14 cellular contexts compared by ENCODE assay signal in genomic region chr17:80457236-80457856, GRCh38. TPM values are rescaled to one million over a fixed set of nuclear protein-coding genes. Genes with fewer than 3 reads are reported as not detected.
DNase-seq lines count a peak whose midpoint lies in the region; ATAC-seq and TF ChIP-seq lines count a peak whose summit lies in the region.
"Had no signal": no experiment of that assay in that cellular context is flagged by ENCODE, and none has a peak within 500 bp of the region (broad histone marks: within the 10 kb centered on the region; RNA-seq: fewer than 3 reads in every experiment).

No MANE protein-coding gene starts in this region.

- peaks cover 0 to 3% (median 0%) of the 10 kb centered on the region in 5 experiments for H3K9me3 Mint-ChIP-seq in brain
- H3K9me3 Mint-ChIP-seq: activated B cell treated with CpG ODN at 0.5 μM for 24 hours had no signal

- no peak for TF ChIP-seq POLR2A in NB4 (IDR thresholded peaks at IDR 0.05; ENCODE audit: extremely low read depth, insufficient read length)

- no peaks in the 10 kb centered on the region for H3K36me3 ChIP-seq in psoas muscle (ENCODE audit: insufficient read depth in 1 of 2, low read depth in 1 of 2)
- H3K36me3 ChIP-seq: tibial nerve had no signal

- peak overlapping the region; percentile 16 to 85 (median 60) for H3K27ac Mint-ChIP-seq in brain
- H3K27ac Mint-ChIP-seq: activated B cell treated with CpG ODN at 0.5 μM for 24 hours had no signal

- no peak for ATAC-seq in psoas muscle
- ATAC-seq: Panc1 had no signal

- peaks cover 49% of the 10 kb centered on the region for H3K4me1 ChIP-seq in psoas muscle

- WGBS in psoas muscle, 3 donors = 61 to 72% (median 68%) methylated on average over 15 of the region's 15 CpGs

- no peaks in the 10 kb centered on the region for H3K9me3 ChIP-seq in psoas muscle
- H3K9me3 ChIP-seq: tibial nerve had no signal

- TF ChIP-seq CTCF in NB4 (IDR thresholded peaks at IDR 0.05; ENCODE audit: low read depth, low read length) = no peak
- TF ChIP-seq CTCF in brain (conservative IDR thresholded peaks at IDR 0.05) = no peak
- TF ChIP-seq CTCF in psoas muscle (IDR thresholded peaks at IDR 0.05) = no peak

- H3K36me3 Mint-ChIP-seq in brain = no peaks in the 10 kb centered on the region

- no peaks in the 10 kb centered on the region for H3K27me3 ChIP-seq in psoas muscle (ENCODE audit: insufficient read depth in 3 of 3, low read length in 2 of 3)
- H3K27me3 ChIP-seq: tibial nerve had no signal

- H3K4me3 Mint-ChIP-seq in brain = peak overlapping the region in 4 of 5 experiments; percentile 23 to 76 (median 54)

- intact Hi-C loops in psoas muscle (cut with DNase I) = no loop called here

- peak; percentile 31 for DNase-seq in DMS53 treated with DMSO at 0.1 percent for 48 hours (lab: John Stamatoyannopoulos, UW; ENCODE audit: unreplicated experiment)
- DNase-seq in NB4 (ENCODE audit: low read depth) = peak; percentile 48
- peak in 1 of 2 donors; percentile 48 for DNase-seq in psoas muscle
- no peak for DNase-seq in NCI-H2081 (lab: John Stamatoyannopoulos, UW)
- DNase-seq in mucosa of gallbladder (ENCODE audit: low spot score) = no peak
- DNase-seq in activated T-cell treated with anti-CD3 and anti-CD28 coated beads, Interleukin-2, amount 50 U/mL, for 48 hours = no peak
- DNase-seq in SIG-M5 treated with dmso at 0.1 percent for 504 hours (lab: John Stamatoyannopoulos, UW; ENCODE audit: unreplicated experiment) = no peak
- DNase-seq: activated B cell treated with CpG ODN at 0.5 μM for 24 hours, DMS79, NCI-H1105 treated with DMSO at 0.1 percent for 48 hours, nucleus accumbens had no signal

- peaks cover 65% of the 10 kb centered on the region for H3K4me1 Mint-ChIP-seq in brain

- H3K27me3 Mint-ChIP-seq in brain = peaks cover 9% of the 10 kb centered on the region

- H3K27ac ChIP-seq in psoas muscle = peak overlapping the region; percentile 98

- H3K4me3 ChIP-seq in NB4 (ENCODE audit: low read depth, low read length) (no peak overlapping the region), psoas muscle (peak overlapping the region; percentile 79)
- H3K4me3 ChIP-seq: tibial nerve had no signal

RNA-seq across cellular contexts. Expression of gene NPTX1, which starts 19.1 kb away (rescaled TPM):
- 22.4 TPM for polyA plus RNA-seq in brain (ENCODE audit: insufficient read depth, low read depth, low replicate concordance)
- total RNA-seq in psoas muscle = under 1 TPM; 0.25 to 0.84 (median 0.61) TPM
- polyA plus RNA-seq in psoas muscle = 1 to 10 TPM in 2 of 3 donors, under 1 TPM in 1; 0.30 to 1.3 (median 1.2) TPM
- total RNA-seq in mucosa of gallbladder = 5.7 TPM

RNA-seq across cellular contexts. Expression of gene ENDOV, which starts 42.4 kb away (rescaled TPM):
- 32.0 TPM for polyA plus RNA-seq in brain (ENCODE audit: insufficient read depth, low read depth, low replicate concordance)
- total RNA-seq in psoas muscle = 10 to 100 TPM; 12.0 to 23.7 (median 15.1) TPM
- polyA plus RNA-seq in psoas muscle = 10 to 100 TPM; 12.2 to 24.3 (median 20.5) TPM
- total RNA-seq in mucosa of gallbladder = 26.2 TPM

Comparison
In these comparisons a context has a peak if more than half of its experiments do, and no peak if none do; other contexts are left out.
1. DNase-seq: peak in DMS53 treated with DMSO at 0.1 percent for 48 hours (single experiment) and NB4 (single experiment); none in NCI-H2081 (0 of 2), mucosa of gallbladder (single experiment), activated T-cell treated with anti-CD3 and anti-CD28 coated beads, Interleukin-2, amount 50 U/mL, for 48 hours (0 of 2) and SIG-M5 treated with dmso at 0.1 percent for 504 hours (single experiment).